Comparison of ENCODE assay signal across 15 cellular contexts in the genomic region with DNA sequence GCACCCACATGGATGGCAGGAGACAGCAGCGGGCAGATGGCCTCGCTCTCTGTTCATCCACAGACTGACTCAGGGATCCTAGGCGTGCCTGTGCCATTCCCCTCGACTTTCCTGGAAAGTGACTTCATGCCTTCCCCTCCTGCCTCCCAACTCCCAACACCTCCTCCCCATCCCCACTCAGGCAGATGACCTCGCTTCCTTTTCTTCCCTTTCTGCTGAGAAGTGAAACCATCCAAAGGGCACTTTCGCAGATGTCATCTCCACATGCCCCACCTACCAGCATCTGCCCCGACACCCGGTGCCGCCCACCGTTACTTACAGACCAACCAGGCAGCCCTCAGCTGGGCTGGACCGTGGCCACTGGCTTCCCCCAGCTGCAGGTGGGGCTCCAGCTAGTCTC. TPM values are rescaled to one million over a fixed set of nuclear protein-coding genes. Genes with fewer than 3 reads are reported as not detected.
A peak's percentile ranks its signal among the peaks of the same experiment; 100 is the strongest.
DNase-seq lines count a peak whose midpoint lies in the region; ATAC-seq and TF ChIP-seq lines count a peak whose summit lies in the region.
"Had no signal": no experiment of that assay in that cellular context is flagged by ENCODE, and none has a peak within 500 bp of the region (broad histone marks: within the 10 kb centered on the region; RNA-seq: fewer than 3 reads in every experiment).

No MANE protein-coding gene starts in this region.

- H3K27ac ChIP-seq in transverse colon: no peak overlapping the region
- no peak overlapping the region for H3K27ac ChIP-seq in thyroid gland
- H3K27ac ChIP-seq: brain microvascular endothelial cell, pancreas had no signal

- intact Hi-C loops in dendritic cell treated with granulocyte-macrophage colony-stimulating factor and Interleukin-4, amounts not matched to agents 40 ng/mL and 50 ng/mL, for 4 days (cut with micrococcal nuclease): no loop called here
- intact Hi-C loops in transverse colon (cut with DNase I; ENCODE audit: low total_unique reads) (no loop called here), thyroid gland (cut with DNase I) (no loop called here)
- intact Hi-C loops in activated CD4-positive, alpha-beta T cell treated with anti-CD3 and anti-CD28 coated beads, Interleukin-2, amount 10 ng/mL, durations not matched to agents 24 days and 14 days (cut with micrococcal nuclease): no loop called here

- TF ChIP-seq EP300 in transverse colon (IDR thresholded peaks at IDR 0.05; ENCODE audit: low read depth): no peak

- 7 to 36% methylated on average over 7 to 11 of the region's 11 CpGs for WGBS in transverse colon (ENCODE audit: low coverage in 1 of 2), 2 donors
- 62 to 73% methylated on average over 11 of the region's 11 CpGs for WGBS in thyroid gland, 2 donors

- peak; percentile 17 for ATAC-seq in activated naive CD8-positive, alpha-beta T cell treated with anti-CD3 and anti-CD28 coated beads, Interleukin-2, amount 50 U/mL, for 24 hours
- no peak for ATAC-seq in GM18520 (IDR thresholded peaks at IDR 0.05; ENCODE audit: unreplicated experiment)
- ATAC-seq: activated CD4-positive, CD25-positive, alpha-beta regulatory T cell treated with anti-CD3 and anti-CD28 coated beads, Interleukin-2, amount 50 U/mL, for 24 hours; activated T-helper 17 cell treated with anti-CD3 and anti-CD28 coated beads, Interleukin-2, amount 50 U/mL, for 72 hours had no signal

- H3K4me1 Mint-ChIP-seq in activated naive CD8-positive, alpha-beta T cell treated with anti-CD3 and anti-CD28 coated beads, Interleukin-2, amount 50 U/mL, for 24 hours: peaks cover 8% of the 10 kb centered on the region
- peaks cover 10% of the 10 kb centered on the region for H3K4me1 Mint-ChIP-seq in activated naive CD8-positive, alpha-beta T cell treated with anti-CD3 and anti-CD28 coated beads for 36 hours
- peaks cover 58% of the 10 kb centered on the region for H3K4me1 Mint-ChIP-seq in dendritic cell treated with granulocyte-macrophage colony-stimulating factor and Interleukin-4, amounts not matched to agents 40 ng/mL and 50 ng/mL, for 4 days (ENCODE audit: low read depth)
- peaks cover 6% of the 10 kb centered on the region for H3K4me1 Mint-ChIP-seq in activated CD4-positive, alpha-beta T cell treated with anti-CD3 and anti-CD28 coated beads, Interleukin-2, amount 10 ng/mL, durations not matched to agents 24 days and 14 days
- H3K4me1 Mint-ChIP-seq: activated T-helper 17 cell treated with anti-CD3 and anti-CD28 coated beads, Interleukin-2, amount 50 U/mL, for 72 hours had no signal

- no peak for DNase-seq in activated naive CD8-positive, alpha-beta T cell treated with anti-CD3 and anti-CD28 coated beads, Interleukin-2, amount 50 U/mL, for 24 hours
- no peak for DNase-seq in activated naive CD8-positive, alpha-beta T cell treated with anti-CD3 and anti-CD28 coated beads for 36 hours
- DNase-seq in NCI-H510A treated with DMSO at 0.1 percent for 48 hours (lab: John Stamatoyannopoulos, UW): peak; percentile 80
- peak; percentile 58 for DNase-seq in transverse colon
- DNase-seq in thyroid gland: no peak
- DNase-seq in activated CD4-positive, alpha-beta T cell treated with anti-CD3 and anti-CD28 coated beads, Interleukin-2, amount 10 ng/mL, durations not matched to agents 24 days and 14 days: no peak
- DNase-seq: brain microvascular endothelial cell; NCI-H526 treated with DMSO at 0.1 percent for 48 hours; stimulated activated CD4-positive, alpha-beta T cell treated with anti-CD3 and anti-CD28 coated beads, Interleukin-12 subunit alpha, Interleukin-12 subunit beta, amount 100 ng/mL, for 4 hours had no signal

- H3K27ac Mint-ChIP-seq in activated naive CD8-positive, alpha-beta T cell treated with anti-CD3 and anti-CD28 coated beads, Interleukin-2, amount 50 U/mL, for 24 hours: no peak overlapping the region
- no peak overlapping the region for H3K27ac Mint-ChIP-seq in activated naive CD8-positive, alpha-beta T cell treated with anti-CD3 and anti-CD28 coated beads for 36 hours
- peak overlapping the region; percentile 77 for H3K27ac Mint-ChIP-seq in dendritic cell treated with granulocyte-macrophage colony-stimulating factor and Interleukin-4, amounts not matched to agents 40 ng/mL and 50 ng/mL, for 4 days
- no peak overlapping the region for H3K27ac Mint-ChIP-seq in activated CD4-positive, alpha-beta T cell treated with anti-CD3 and anti-CD28 coated beads, Interleukin-2, amount 10 ng/mL, durations not matched to agents 24 days and 14 days
- H3K27ac Mint-ChIP-seq: activated T-helper 17 cell treated with anti-CD3 and anti-CD28 coated beads, Interleukin-2, amount 50 U/mL, for 72 hours had no signal

- TF ChIP-seq CTCF in transverse colon (IDR thresholded peaks at IDR 0.05): no peak
- no peak for TF ChIP-seq CTCF in thyroid gland (IDR thresholded peaks at IDR 0.05)

- H3K4me1 ChIP-seq in transverse colon (peaks cover 0 to 16% (median 3%) of the 10 kb centered on the region in 4 donors), thyroid gland (no peaks in the 10 kb centered on the region)
- H3K4me1 ChIP-seq: pancreas had no signal

- TF ChIP-seq POLR2A in transverse colon (IDR thresholded peaks at IDR 0.05): no peak
- TF ChIP-seq POLR2A in thyroid gland (IDR thresholded peaks at IDR 0.05): no peak

- H3K27me3 ChIP-seq in transverse colon (peaks cover 7% of the 10 kb centered on the region), thyroid gland (no peaks in the 10 kb centered on the region)
- H3K27me3 ChIP-seq: pancreas had no signal

- no peaks in the 10 kb centered on the region for H3K27me3 Mint-ChIP-seq in activated naive CD8-positive, alpha-beta T cell treated with anti-CD3 and anti-CD28 coated beads, Interleukin-2, amount 50 U/mL, for 24 hours
- H3K27me3 Mint-ChIP-seq in activated naive CD8-positive, alpha-beta T cell treated with anti-CD3 and anti-CD28 coated beads for 36 hours: no peaks in the 10 kb centered on the region
- H3K27me3 Mint-ChIP-seq in dendritic cell treated with granulocyte-macrophage colony-stimulating factor and Interleukin-4, amounts not matched to agents 40 ng/mL and 50 ng/mL, for 4 days: peaks cover 56% of the 10 kb centered on the region
- H3K27me3 Mint-ChIP-seq in activated CD4-positive, alpha-beta T cell treated with anti-CD3 and anti-CD28 coated beads, Interleukin-2, amount 10 ng/mL, durations not matched to agents 24 days and 14 days: no peaks in the 10 kb centered on the region
- H3K27me3 Mint-ChIP-seq: activated T-helper 17 cell treated with anti-CD3 and anti-CD28 coated beads, Interleukin-2, amount 50 U/mL, for 72 hours had no signal

- H3K9me3 Mint-ChIP-seq in activated naive CD8-positive, alpha-beta T cell treated with anti-CD3 and anti-CD28 coated beads, Interleukin-2, amount 50 U/mL, for 24 hours: no peaks in the 10 kb centered on the region
- no peaks in the 10 kb centered on the region for H3K9me3 Mint-ChIP-seq in activated naive CD8-positive, alpha-beta T cell treated with anti-CD3 and anti-CD28 coated beads for 36 hours
- no peaks in the 10 kb centered on the region for H3K9me3 Mint-ChIP-seq in dendritic cell treated with granulocyte-macrophage colony-stimulating factor and Interleukin-4, amounts not matched to agents 40 ng/mL and 50 ng/mL, for 4 days
- H3K9me3 Mint-ChIP-seq in activated CD4-positive, alpha-beta T cell treated with anti-CD3 and anti-CD28 coated beads, Interleukin-2, amount 10 ng/mL, durations not matched to agents 24 days and 14 days: no peaks in the 10 kb centered on the region
- H3K9me3 Mint-ChIP-seq: activated T-helper 17 cell treated with anti-CD3 and anti-CD28 coated beads, Interleukin-2, amount 50 U/mL, for 72 hours had no signal

- H3K4me3 ChIP-seq in transverse colon (no peak overlapping the region), thyroid gland (replicated peaks in 1 of 3) (no peak overlapping the region)
- H3K4me3 ChIP-seq: lung, pancreas had no signal

- no peaks in the 10 kb centered on the region for H3K36me3 ChIP-seq in transverse colon
- no peaks in the 10 kb centered on the region for H3K36me3 ChIP-seq in thyroid gland
- H3K36me3 ChIP-seq: brain microvascular endothelial cell, pancreas had no signal

- H3K36me3 Mint-ChIP-seq in activated naive CD8-positive, alpha-beta T cell treated with anti-CD3 and anti-CD28 coated beads, Interleukin-2, amount 50 U/mL, for 24 hours (ENCODE audit: low read depth): no peaks in the 10 kb centered on the region
- no peaks in the 10 kb centered on the region for H3K36me3 Mint-ChIP-seq in activated naive CD8-positive, alpha-beta T cell treated with anti-CD3 and anti-CD28 coated beads for 36 hours
- H3K36me3 Mint-ChIP-seq in dendritic cell treated with granulocyte-macrophage colony-stimulating factor and Interleukin-4, amounts not matched to agents 40 ng/mL and 50 ng/mL, for 4 days (ENCODE audit: low read depth): no peaks in the 10 kb centered on the region
- no peaks in the 10 kb centered on the region for H3K36me3 Mint-ChIP-seq in activated CD4-positive, alpha-beta T cell treated with anti-CD3 and anti-CD28 coated beads, Interleukin-2, amount 10 ng/mL, durations not matched to agents 24 days and 14 days (ENCODE audit: low read depth)

- in situ Hi-C loops in transverse colon (cut with MboI; ENCODE audit: low pct_ligation_motif_present in 1 of 4, low pct_unique_long_range_greater_than_20kb in 1 of 4, low sequenced_read_pairs in 3 of 4): no loop called here

- no peaks in the 10 kb centered on the region for H3K9me3 ChIP-seq in transverse colon
- H3K9me3 ChIP-seq in thyroid gland: no peaks in the 10 kb centered on the region
- H3K9me3 ChIP-seq: pancreas had no signal

- no peak overlapping the region for H3K4me3 Mint-ChIP-seq in activated naive CD8-positive, alpha-beta T cell treated with anti-CD3 and anti-CD28 coated beads, Interleukin-2, amount 50 U/mL, for 24 hours
- H3K4me3 Mint-ChIP-seq in activated naive CD8-positive, alpha-beta T cell treated with anti-CD3 and anti-CD28 coated beads for 36 hours: no peak overlapping the region
- peak overlapping the region; percentile 17 for H3K4me3 Mint-ChIP-seq in dendritic cell treated with granulocyte-macrophage colony-stimulating factor and Interleukin-4, amounts not matched to agents 40 ng/mL and 50 ng/mL, for 4 days
- no peak overlapping the region for H3K4me3 Mint-ChIP-seq in activated CD4-positive, alpha-beta T cell treated with anti-CD3 and anti-CD28 coated beads, Interleukin-2, amount 10 ng/mL, durations not matched to agents 24 days and 14 days
- H3K4me3 Mint-ChIP-seq: activated T-helper 17 cell treated with anti-CD3 and anti-CD28 coated beads, Interleukin-2, amount 50 U/mL, for 72 hours had no signal

RNA-seq across cellular contexts. Expression of a gene that starts 29.6 kb away (rescaled TPM):
- 1 to 10 TPM; 5.9 to 6.6 TPM for total RNA-seq in activated naive CD8-positive, alpha-beta T cell treated with anti-CD3 and anti-CD28 coated beads for 36 hours
- total RNA-seq in transverse colon (1 to 10 TPM in 1 of 4 donors, under 1 TPM in 2, not detected in 1; 0.27 to 2.5 (median 0.37) TPM), thyroid gland (1 to 10 TPM in 1 of 4 donors, under 1 TPM in 2, not detected in 1; 0.22 to 1.3 (median 0.50) TPM)
- total RNA-seq in activated CD4-positive, alpha-beta T cell treated with anti-CD3 and anti-CD28 coated beads, Interleukin-2, amount 10 ng/mL, durations not matched to agents 24 days and 14 days: 3.0 and 4.8 TPM in 2 replicates

Comparison
In these comparisons a context has a peak if more than half of its experiments do, and no peak if none do; other contexts are left out.
1. DNase-seq: peak in NCI-H510A treated with DMSO at 0.1 percent for 48 hours (single experiment) and transverse colon (single experiment); none in activated naive CD8-positive, alpha-beta T cell treated with anti-CD3 and anti-CD28 coated beads, Interleukin-2, amount 50 U/mL, for 24 hours (single experiment), activated naive CD8-positive, alpha-beta T cell treated with anti-CD3 and anti-CD28 coated beads for 36 hours (single experiment), thyroid gland (0 of 2) and activated CD4-positive, alpha-beta T cell treated with anti-CD3 and anti-CD28 coated beads, Interleukin-2, amount 10 ng/mL, durations not matched to agents 24 days and 14 days (single experiment).